12 cellular contexts compared by ENCODE assay signal in genomic region chr20:38181207-38181693, GRCh38. TPM values are rescaled to one million over a fixed set of nuclear protein-coding genes. Genes with fewer than 3 reads are reported as not detected.
DNase-seq lines count a peak whose midpoint lies in the region; ATAC-seq and TF ChIP-seq lines count a peak whose summit lies in the region.
"Had no signal": no experiment of that assay in that cellular context is flagged by ENCODE, and none has a peak within 500 bp of the region (broad histone marks: within the 10 kb centered on the region; RNA-seq: fewer than 3 reads in every experiment).

No MANE protein-coding gene starts in this region.

- no peaks in the 10 kb centered on the region for H3K79me2 ChIP-seq in PC-3 (ENCODE audit: low read length)

- no peak overlapping the region for H3K9ac ChIP-seq in PC-3 (ENCODE audit: low read length)

- H3K4me1 ChIP-seq in PC-3 (ENCODE audit: insufficient read depth, low read length) = peaks cover 56% of the 10 kb centered on the region

- CTCF ChIA-PET in PC-3 (lab: Charles Lee) = interaction anchor here (0.6 to 0.8 kb wide), 2 partner anchors 36 to 66 kb away, joined by 3 to 4 read pairs; no protein-coding TSS in a partner anchor

- H3K36me3 ChIP-seq in PC-3 (ENCODE audit: low read depth, low read length) = no peaks in the 10 kb centered on the region

- H3K27ac ChIP-seq in PC-3 (ENCODE audit: low read length) = peak overlapping the region; percentile 47

- H3K27me3 ChIP-seq in PC-3 (ENCODE audit: low read length) = no peaks in the 10 kb centered on the region

- POLR2A ChIA-PET in PC-3 (lab: Charles Lee; ENCODE audit: unreplicated experiment) = no interaction called here

- no peaks in the 10 kb centered on the region for H3K9me3 ChIP-seq in PC-3 (ENCODE audit: low read length)

- DNase-seq in NCI-H2196 (lab: John Stamatoyannopoulos, UW; ENCODE audit: unreplicated experiment) = peak; percentile 46
- no peak for DNase-seq in NCI-H2196 treated with DMSO at 0.1 percent for 48 hours (lab: John Stamatoyannopoulos, UW; ENCODE audit: unreplicated experiment)
- DNase-seq in PC-3 = peak; percentile 36
- DNase-seq in renal cortical epithelial cell (ENCODE audit: low read depth) = peak; percentile 71
- DNase-seq in SKM-1 treated with dmso at 0.1 percent for 144 hours (lab: John Stamatoyannopoulos, UW; ENCODE audit: unreplicated experiment) = no peak
- no peak for DNase-seq in DMS 273 treated with DMSO at 0.1 percent for 48 hours (lab: John Stamatoyannopoulos, UW)
- no peak for DNase-seq in T-helper 1 cell
- DNase-seq: activated T-cell treated with anti-CD3 and anti-CD28 coated beads, Interleukin-2, amount 50 U/mL, for 1 hour; effector memory CD4-positive, alpha-beta T cell; GOT3; stimulated activated naive CD8-positive, alpha-beta T cell treated with anti-CD3 and anti-CD28 coated beads, Interleukin-15, Interleukin-2, amounts not matched to agents 100 U/mL and 50 U/mL, for 24 hours had no signal

- no peak for TF ChIP-seq CTCF in PC-3 (conservative IDR thresholded peaks at IDR 0.05; ENCODE audit: low read depth, low read length)

- intact Hi-C loops in PC-3 (cut with micrococcal nuclease) = no loop called here

- H4K20me1 ChIP-seq in PC-3 (ENCODE audit: low read length) = no peaks in the 10 kb centered on the region

- no TSS peak for BruUV-seq in PC-3 (replicated peaks; lab: Mats Ljungman, UMichigan)

- H3K9me2 ChIP-seq in PC-3 (replicated peaks; ENCODE audit: low read length) = no peaks in the 10 kb centered on the region

- 0 out of 2 replicates have a peak overlapping the region, but pooled peaks have one; percentile 1 for H3K4me2 ChIP-seq in PC-3 (ENCODE audit: low read length)

- no peak overlapping the region for H2AFZ ChIP-seq in PC-3 (ENCODE audit: low read length)

- H3F3A ChIP-seq in PC-3 (ENCODE audit: low read length, unreplicated experiment) = peaks cover 6% of the 10 kb centered on the region

- H3K4me3 ChIP-seq in PC-3 (ENCODE audit: low read length) = no peak overlapping the region

- ATAC-seq in HG02588 (IDR thresholded peaks at IDR 0.05; ENCODE audit: unreplicated experiment) (peak; percentile 64), PC-3 (no peak)
- ATAC-seq: stimulated activated naive CD8-positive, alpha-beta T cell treated with anti-CD3 and anti-CD28 coated beads, Interleukin-15, Interleukin-2, amounts not matched to agents 100 U/mL and 50 U/mL, for 24 hours had no signal

RNA-seq across cellular contexts. Expression of gene TGM2, which starts 16.2 kb away (rescaled TPM):
- total RNA-seq in PC-3 (2014; rRNA removed) = 583 and 773 TPM in 2 replicates
- total RNA-seq in renal cortical epithelial cell = 141 and 245 TPM in 2 replicates

Comparison
In these comparisons a context has a peak if more than half of its experiments do, and no peak if none do; other contexts are left out.
1. DNase-seq: peak in NCI-H2196 (single experiment), PC-3 (single experiment) and renal cortical epithelial cell (single experiment); none in NCI-H2196 treated with DMSO at 0.1 percent for 48 hours (single experiment), SKM-1 treated with dmso at 0.1 percent for 144 hours (single experiment), DMS 273 treated with DMSO at 0.1 percent for 48 hours (single experiment) and T-helper 1 cell (0 of 5).